In the genomic region with DNA sequence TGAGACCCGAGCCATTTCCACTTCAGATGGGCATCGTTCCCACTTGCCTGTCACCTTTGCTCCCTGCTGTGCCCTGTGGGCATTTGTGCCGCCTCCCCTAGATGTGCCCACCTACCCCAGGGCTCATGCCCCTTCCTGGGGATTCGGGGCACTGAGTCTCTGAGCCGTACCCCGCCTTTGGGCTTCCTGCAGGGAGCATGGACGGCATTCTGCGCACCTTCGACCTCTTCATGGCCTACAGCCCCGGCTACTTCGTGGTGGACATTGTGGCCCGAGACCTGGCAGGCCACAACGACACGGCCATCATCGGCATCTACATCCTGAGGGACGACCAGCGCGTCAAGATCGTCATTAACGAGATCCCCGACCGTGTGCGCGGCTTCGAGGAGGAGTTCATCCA, we compare ENCODE assay signal across 19 cellular contexts. TPM values are rescaled to one million over a fixed set of nuclear protein-coding genes. Genes with fewer than 3 reads are reported as not detected.
DNase-seq lines count a peak whose midpoint lies in the region; ATAC-seq, FAIRE-seq and TF ChIP-seq lines count a peak whose summit lies in the region.
"Had no signal": no experiment of that assay in that cellular context is flagged by ENCODE, and none has a peak within 500 bp of the region (broad histone marks: within the 10 kb centered on the region; RNA-seq: fewer than 3 reads in every experiment).

No MANE protein-coding gene starts in this region.

- no peak for DNase-seq in K562 (ENCODE audit: extremely low read depth in 1 of 4, low spot score in 3 of 4)
- no peak for DNase-seq in neuronal stem cell (ENCODE audit: low spot score)
- peak; percentile 69 for DNase-seq in spleen
- no peak for DNase-seq in HuH-7 (ENCODE audit: low spot score)
- DNase-seq in mesenteric fat pad (ENCODE audit: low spot score): no peak
- DNase-seq in inferior parietal cortex (ENCODE audit: extremely low spot score): no peak
- DNase-seq: C1 segment of cervical spinal cord; CD4-positive, alpha-beta memory T cell; COR-L47; DMS153; DND-41; GM23248; H7 had no signal

- H3K36me3 ChIP-seq in K562 (ENCODE audit: control insufficient read depth, insufficient read depth, low read length) (peaks cover 4% of the 10 kb centered on the region; the same call in 1 of the 3 replicates), neuronal stem cell (replicated peaks in 1 of 2; ENCODE audit: control insufficient read depth in 2 of 2, insufficient read depth in 2 of 2, low read length in 2 of 2) (peaks cover 4 to 6% of the 10 kb centered on the region in 2 donors), spleen (peaks cover 0 to 49% (median under 1%) of the 10 kb centered on the region in 6 donors)

- H3K9me3 ChIP-seq in K562 (replicated peaks; ENCODE audit: control insufficient read depth, insufficient read depth, low read depth, low read length) (no peaks in the 10 kb centered on the region; the same call in 1 of the 2 replicates), neuronal stem cell (replicated peaks in 1 of 2; ENCODE audit: control insufficient read depth in 2 of 2, insufficient read depth in 1 of 2, low read depth in 1 of 2, low read length in 2 of 2) (no peaks in the 10 kb centered on the region), spleen (no peaks in the 10 kb centered on the region)

- no peak for FAIRE-seq in K562 (lab: Jason Lieb, UNC)
- FAIRE-seq: G401.6, GM12892, GM19239, H1 had no signal

- H2BK120ac ChIP-seq in neuronal stem cell (ENCODE audit: low read depth, low read length): no peak overlapping the region

- no peak for TF ChIP-seq EP300 in K562 (IDR thresholded peaks at IDR 0.05; ENCODE audit: low read length)

- no peak overlapping the region for H3K4ac ChIP-seq in neuronal stem cell (ENCODE audit: low read length)

- peaks cover 6% of the 10 kb centered on the region; the same call in 1 of the 2 replicates for H4K20me1 ChIP-seq in K562 (replicated peaks; ENCODE audit: control insufficient read depth, insufficient read depth, low read length)

- in situ Hi-C loops in K562 (cut with MboI): loop anchor here (5.0 to 10.0 kb wide), 3 partner anchors 97 to 497 kb away; no protein-coding TSS in a partner anchor

- WGBS in K562 (ENCODE audit: insufficient coverage, low coverage, missing lambda C conversion rate): 61% methylated on average over 18 of the region's 25 CpGs
- no CpG with 5 or more reads among the region's 25 CpGs for WGBS in neuronal stem cell (ENCODE audit: extremely low coverage in 2 of 2, insufficient read length in 2 of 2, insufficient replicate concordance in 1 of 2), 2 donors
- WGBS in spleen, 5 donors: 91 to 95% (median 94%) methylated on average over 23 to 25 of the region's 25 CpGs

- no peak overlapping the region for H2AFZ ChIP-seq in K562 (ENCODE audit: low read depth, low read length)
- no peak overlapping the region for H2AFZ ChIP-seq in neuronal stem cell (ENCODE audit: low read length)
- H2AFZ ChIP-seq: GM23248 had no signal

- H3K14ac ChIP-seq in neuronal stem cell (ENCODE audit: low read length): peak overlapping the region; percentile 49

- H3K27me3 ChIP-seq in K562 (ENCODE audit: control insufficient read depth in 2 of 2, insufficient read depth in 2 of 2, low read length in 2 of 2) (no peaks in the 10 kb centered on the region), neuronal stem cell (ENCODE audit: control insufficient read depth in 3 of 3, insufficient read depth in 3 of 3, low read depth in 1 of 3, low read length in 3 of 3) (peaks cover 0 to 14% (median 7%) of the 10 kb centered on the region in 3 experiments), spleen (replicated peaks in 1 of 7) (no peaks in the 10 kb centered on the region)

- H3K27ac ChIP-seq in K562 (ENCODE audit: extremely low read depth, low read depth, low read length): no peak overlapping the region
- no peak overlapping the region for H3K27ac ChIP-seq in neuronal stem cell (replicated peaks; ENCODE audit: low read length)
- H3K27ac ChIP-seq in spleen: no peak overlapping the region
- H3K27ac ChIP-seq: GM23248 had no signal

- H3K79me2 ChIP-seq in K562 (ENCODE audit: control insufficient read depth, insufficient read depth, low read length): no peaks in the 10 kb centered on the region

- TF ChIP-seq RAD21 in K562 (CRISPR knock-in tag; conservative IDR thresholded peaks at IDR 0.05 in 1 of 2, IDR thresholded peaks at IDR 0.05 in 1 of 2): no peak

- H3K18ac ChIP-seq in neuronal stem cell (ENCODE audit: low read length): peak overlapping the region; percentile 77

- no peak overlapping the region for H3K4me3 ChIP-seq in K562
- peak overlapping the region in 1 of 2 donors; percentile 14 for H3K4me3 ChIP-seq in neuronal stem cell (ENCODE audit: low read length in 2 of 2)
- H3K4me3 ChIP-seq in spleen: no peak overlapping the region
- H3K4me3 ChIP-seq: GM23248 had no signal

- ATAC-seq in K562: no peak
- ATAC-seq: HCT116 had no signal

- POLR2A ChIA-PET in K562 (lab: Yijun Ruan, JAX): no interaction called here

- no peak overlapping the region for H2BK12ac ChIP-seq in neuronal stem cell (ENCODE audit: low read length)

- peak overlapping the region in 1 of 2 experiments; percentile 65; a peak in 2 of 4 replicates for H3K9ac ChIP-seq in K562 (ENCODE audit: insufficient read depth in 1 of 2, low read depth in 2 of 2, low read length in 2 of 2)
- H3K9ac ChIP-seq in neuronal stem cell (ENCODE audit: low read depth, low read length, poor library complexity): peak overlapping the region; percentile 16
- H3K9ac ChIP-seq: GM23248 had no signal

- H2AK5ac ChIP-seq in neuronal stem cell (ENCODE audit: low read depth, low read length): no peak overlapping the region

- no peaks in the 10 kb centered on the region for H3K79me1 ChIP-seq in neuronal stem cell (ENCODE audit: low read depth, low read length)

- peaks cover 3% of the 10 kb centered on the region for H3K9me1 ChIP-seq in K562 (ENCODE audit: control insufficient read depth, insufficient read depth, low read length)

- no peak overlapping the region for H2BK5ac ChIP-seq in neuronal stem cell (ENCODE audit: low read length)

- H3K4me2 ChIP-seq in K562 (ENCODE audit: insufficient read depth, low read length) (no peak overlapping the region), neuronal stem cell (ENCODE audit: insufficient read depth, low read length, poor library complexity, severe bottlenecking) (no peak overlapping the region)

- no peak overlapping the region for H2BK15ac ChIP-seq in neuronal stem cell (ENCODE audit: low read length)

- BruUV-seq in K562 (replicated peaks; lab: Mats Ljungman, UMichigan): no TSS peak

- H3K4me1 ChIP-seq in K562 (replicated peaks in 1 of 2; ENCODE audit: control insufficient read depth in 2 of 2, insufficient read depth in 2 of 2, low read length in 2 of 2): peaks cover 15 to 53% of the 10 kb centered on the region in 2 experiments
- H3K4me1 ChIP-seq in neuronal stem cell (ENCODE audit: control insufficient read depth in 2 of 2, insufficient read depth in 1 of 2, low read depth in 1 of 2, low read length in 2 of 2): peaks cover 0 to 9% of the 10 kb centered on the region in 2 donors
- H3K4me1 ChIP-seq in spleen: peaks cover 2 to 56% (median 32%) of the 10 kb centered on the region in 6 donors

- TF ChIP-seq POLR2A in K562 (conservative IDR thresholded peaks at IDR 0.05): no peak
- TF ChIP-seq POLR2A in spleen (IDR thresholded peaks at IDR 0.05): no peak

- intact Hi-C loops in K562 (cut with micrococcal nuclease) (loop anchor here (5.0 kb wide), 4 partner anchors 112 to 497 kb away; partner anchors contain the start of gene CDH23), spleen (cut with DNase I; ENCODE audit: low total_unique reads) (loop anchor here (10.0 kb wide), 2 partner anchors 425 to 495 kb away; partner anchors contain the start of gene SLC29A3)

- H3K23ac ChIP-seq in neuronal stem cell (ENCODE audit: low read depth, low read length, poor library complexity): no peak overlapping the region

- H4K8ac ChIP-seq in neuronal stem cell (ENCODE audit: low read depth, low read length): no peak overlapping the region

- H4K91ac ChIP-seq in neuronal stem cell (ENCODE audit: low read depth, low read length, poor library complexity): no peak overlapping the region

- no peak for TF ChIP-seq CTCF in K562 (IDR thresholded peaks at IDR 0.05 in 2 of 3, conservative IDR thresholded peaks at IDR 0.05 in 1 of 3; ENCODE audit: insufficient read depth in 2 of 3, low read depth in 1 of 3, low read length in 3 of 3)
- no peak for TF ChIP-seq CTCF in spleen (IDR thresholded peaks at IDR 0.05 in 8 of 11, conservative IDR thresholded peaks at IDR 0.05 in 3 of 11)

- CTCF ChIA-PET in K562 (lab: Yijun Ruan, JAX; ENCODE audit: low intra/inter-chr PET ratio): no interaction called here

RNA-seq across cellular contexts. Expression of gene VSIR, which starts 36.3 kb away (rescaled TPM):
- total RNA-seq in K562 (2011; cell fraction: chromatin; rRNA removed; ENCODE audit: low replicate concordance): 4.2 and 14.4 TPM in 2 replicates
- total RNA-seq in K562 (2011; cell fraction: nucleolus; rRNA removed): 9.6 and 14.8 TPM in 2 replicates
- total RNA-seq in K562 (2011; cell fraction: nucleoplasm; rRNA removed): 9.2 and 10.6 TPM in 2 replicates
- total RNA-seq in K562 (2014; rRNA removed) (12.7 and 13.1 TPM in 2 replicates), K562 (2014; rRNA removed; fragmentation: Illumina TruSeq; extraction: Trizol) (2.4 and 3.0 TPM in 2 replicates), K562 (2015; rRNA removed; fragmentation: Illumina TruSeq; extraction: Trizol) (20.1 and 20.5 TPM in 2 replicates), K562 (2021) (15.2 and 15.7 TPM in 2 replicates), spleen (100 to 1,000 TPM; 202 to 512 (median 313) TPM), mesenteric fat pad (128 TPM)
- polyA plus RNA-seq in K562 (2011; rRNA removed) (6.3 and 7.9 TPM in 2 replicates), K562 (2014; fragmentation: Illumina TruSeq; extraction: Trizol) (12.1 and 15.1 TPM in 2 replicates), K562 (2014; fragmentation: Nextera tagmentation; extraction: Ambion mirVana) (under 1 TPM; 0.14 to 0.41 TPM), K562 (2014; rRNA removed) (9.3 and 12.6 TPM in 2 replicates), spleen (10 to 100 TPM; 34.5 to 84.3 (median 50.4) TPM)
- polyA plus RNA-seq in K562 (2011; cell fraction: cytosol; rRNA removed): 4.8 and 19.8 TPM in 2 replicates
- 7.5 and 24.7 TPM in 2 replicates for polyA plus RNA-seq in K562 (2011; cell fraction: nucleus; rRNA removed)
- polyA plus RNA-seq in K562 (2012): 17.5 and 209 TPM in 2 replicates
- 2.1 and 6.2 TPM in 2 replicates for polyA minus RNA-seq in K562 (2011; rRNA and poly(A)+ RNA removed)
- polyA minus RNA-seq in K562 (2011; cell fraction: cytosol; rRNA and poly(A)+ RNA removed): 4.9 and 8.1 TPM in 2 replicates
- 6.1 and 8.9 TPM in 2 replicates for polyA minus RNA-seq in K562 (2011; cell fraction: nucleus; rRNA and poly(A)+ RNA removed)
- polyA plus RNA-seq in neuronal stem cell (2013, experiment 1 of 2): 0.29 TPM
- polyA plus RNA-seq in neuronal stem cell (2013, experiment 2 of 2): 0.48 TPM
- total RNA-seq: A673, H1 had no signal

RNA-seq across cellular contexts. Expression of gene PSAP, which starts 41.4 kb away (rescaled TPM):
- total RNA-seq in K562 (2011; cell fraction: chromatin; rRNA removed; ENCODE audit: low replicate concordance): 516 and 975 TPM in 2 replicates
- total RNA-seq in K562 (2011; cell fraction: nucleolus; rRNA removed): 1,506 and 1,517 TPM in 2 replicates
- 977 and 1,240 TPM in 2 replicates for total RNA-seq in K562 (2011; cell fraction: nucleoplasm; rRNA removed)
- 300 and 431 TPM in 2 replicates for total RNA-seq in K562 (2014; rRNA removed)
- total RNA-seq in K562 (2014; rRNA removed; fragmentation: Illumina TruSeq; extraction: Trizol): 231 and 245 TPM in 2 replicates
- total RNA-seq in K562 (2015; rRNA removed; fragmentation: Illumina TruSeq; extraction: Trizol): 354 and 357 TPM in 2 replicates
- total RNA-seq in K562 (2021): 458 and 473 TPM in 2 replicates
- polyA plus RNA-seq in K562 (2011; rRNA removed): 613 and 630 TPM in 2 replicates
- 632 and 704 TPM in 2 replicates for polyA plus RNA-seq in K562 (2011; cell fraction: cytosol; rRNA removed)
- 504 and 505 TPM in 2 replicates for polyA plus RNA-seq in K562 (2011; cell fraction: nucleus; rRNA removed)
- polyA plus RNA-seq in K562 (2012): 541 and 1,183 TPM in 2 replicates
- polyA plus RNA-seq in K562 (2014; fragmentation: Illumina TruSeq; extraction: Trizol): 439 and 442 TPM in 2 replicates
- 100 to 1,000 TPM; 429 to 700 TPM for polyA plus RNA-seq in K562 (2014; fragmentation: Nextera tagmentation; extraction: Ambion mirVana)
- 399 and 425 TPM in 2 replicates for polyA plus RNA-seq in K562 (2014; rRNA removed)
- 379 and 426 TPM in 2 replicates for polyA minus RNA-seq in K562 (2011; rRNA and poly(A)+ RNA removed)
- polyA minus RNA-seq in K562 (2011; cell fraction: cytosol; rRNA and poly(A)+ RNA removed): 290 and 309 TPM in 2 replicates
- polyA minus RNA-seq in K562 (2011; cell fraction: nucleus; rRNA and poly(A)+ RNA removed): 87.5 and 138 TPM in 2 replicates
- 264 TPM for polyA plus RNA-seq in neuronal stem cell (2013, experiment 1 of 2)
- 263 TPM for polyA plus RNA-seq in neuronal stem cell (2013, experiment 2 of 2)
- total RNA-seq in spleen: 1,000 to 10,000 TPM; 1,269 to 1,826 (median 1,507) TPM
- polyA plus RNA-seq in spleen: 100 to 1,000 TPM; 363 to 690 (median 437) TPM
- 1,414 TPM for total RNA-seq in mesenteric fat pad
